20 cellular contexts compared by ENCODE assay signal in the genomic region with DNA sequence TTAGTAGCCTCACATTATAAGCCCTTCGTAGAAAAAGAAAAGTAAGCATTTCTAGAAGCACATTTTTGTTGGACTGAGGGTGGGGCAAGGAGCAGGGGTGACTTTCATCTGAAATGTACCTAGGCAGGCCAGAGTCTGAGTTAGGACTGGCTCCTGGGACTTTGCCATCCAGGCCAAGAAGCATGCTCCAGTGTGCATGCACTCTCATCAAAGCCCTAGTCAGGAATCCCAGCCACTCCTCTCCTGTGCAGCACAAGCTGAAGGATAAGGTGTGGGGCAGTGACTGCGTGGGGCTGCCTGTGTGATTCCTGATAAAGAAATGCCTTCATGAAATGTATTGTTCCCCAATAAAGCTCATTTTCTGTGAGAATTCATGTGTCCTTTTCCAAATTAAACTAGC.
"Had no signal": no experiment of that assay in that cellular context is flagged by ENCODE, and none has a peak within 500 bp of the region (broad histone marks: within the 10 kb centered on the region; RNA-seq: fewer than 3 reads in every experiment).

No MANE protein-coding gene starts in this region.

- H3K9me3 ChIP-seq: pancreas had no signal

- DNase-seq: cortex of kidney; dorsolateral prefrontal cortex; effector CD8-positive, alpha-beta T cell; gastrocnemius medialis; heart right ventricle; islet precursor cell; mucosa of descending colon; naive thymus-derived CD8-positive, alpha-beta T cell; occipital lobe; pancreas; right cardiac atrium; stimulated activated CD4-positive, alpha-beta T cell treated with anti-CD3 and anti-CD28 coated beads, Interleukin-2, amount 100 ng/mL, for 48 hours; upper lobe of right lung had no signal

- ATAC-seq: gastrocnemius medialis; heart right ventricle; left lobe of liver; mucosa of descending colon; naive thymus-derived CD8-positive, alpha-beta T cell; pancreas; right cardiac atrium; upper lobe of right lung had no signal

- H3K4me3 Mint-ChIP-seq: naive thymus-derived CD8-positive, alpha-beta T cell; neural crest cell; stimulated activated naive CD8-positive, alpha-beta T cell treated with anti-CD3 and anti-CD28 coated beads, Interleukin-15, Interleukin-2, amounts not matched to agents 100 ng/mL and 50 ng/mL, for 24 hours had no signal

- H3K27me3 ChIP-seq: dorsolateral prefrontal cortex, gastrocnemius medialis, heart right ventricle, pancreas, tibial nerve, upper lobe of right lung, vagina had no signal

- H3K4me3 ChIP-seq: dorsolateral prefrontal cortex, gastrocnemius medialis, heart right ventricle, mucosa of descending colon, pancreas, smooth muscle cell, tibial nerve, upper lobe of right lung, vagina had no signal

- H3K27ac ChIP-seq: dorsolateral prefrontal cortex, gastrocnemius medialis, heart right ventricle, pancreas, tibial nerve, upper lobe of right lung, vagina had no signal

- H3K27me3 Mint-ChIP-seq: naive thymus-derived CD8-positive, alpha-beta T cell; progenitor cell of endocrine pancreas; stimulated activated naive CD8-positive, alpha-beta T cell treated with anti-CD3 and anti-CD28 coated beads, Interleukin-15, Interleukin-2, amounts not matched to agents 100 ng/mL and 50 ng/mL, for 24 hours had no signal

- H3K4me1 ChIP-seq: gastrocnemius medialis, heart right ventricle, pancreas, tibial nerve, upper lobe of right lung, vagina had no signal

- H3K4me1 Mint-ChIP-seq: naive thymus-derived CD8-positive, alpha-beta T cell; neural crest cell had no signal

- H3K27ac Mint-ChIP-seq: progenitor cell of endocrine pancreas; stimulated activated naive CD8-positive, alpha-beta T cell treated with anti-CD3 and anti-CD28 coated beads, Interleukin-15, Interleukin-2, amounts not matched to agents 100 ng/mL and 50 ng/mL, for 24 hours had no signal

- H3K36me3 ChIP-seq: gastrocnemius medialis, heart right ventricle, pancreas, tibial nerve, upper lobe of right lung, vagina had no signal

- H3K4me2 ChIP-seq: smooth muscle cell had no signal
